1 cellular context compared by ENCODE assay signal in the genomic region with DNA sequence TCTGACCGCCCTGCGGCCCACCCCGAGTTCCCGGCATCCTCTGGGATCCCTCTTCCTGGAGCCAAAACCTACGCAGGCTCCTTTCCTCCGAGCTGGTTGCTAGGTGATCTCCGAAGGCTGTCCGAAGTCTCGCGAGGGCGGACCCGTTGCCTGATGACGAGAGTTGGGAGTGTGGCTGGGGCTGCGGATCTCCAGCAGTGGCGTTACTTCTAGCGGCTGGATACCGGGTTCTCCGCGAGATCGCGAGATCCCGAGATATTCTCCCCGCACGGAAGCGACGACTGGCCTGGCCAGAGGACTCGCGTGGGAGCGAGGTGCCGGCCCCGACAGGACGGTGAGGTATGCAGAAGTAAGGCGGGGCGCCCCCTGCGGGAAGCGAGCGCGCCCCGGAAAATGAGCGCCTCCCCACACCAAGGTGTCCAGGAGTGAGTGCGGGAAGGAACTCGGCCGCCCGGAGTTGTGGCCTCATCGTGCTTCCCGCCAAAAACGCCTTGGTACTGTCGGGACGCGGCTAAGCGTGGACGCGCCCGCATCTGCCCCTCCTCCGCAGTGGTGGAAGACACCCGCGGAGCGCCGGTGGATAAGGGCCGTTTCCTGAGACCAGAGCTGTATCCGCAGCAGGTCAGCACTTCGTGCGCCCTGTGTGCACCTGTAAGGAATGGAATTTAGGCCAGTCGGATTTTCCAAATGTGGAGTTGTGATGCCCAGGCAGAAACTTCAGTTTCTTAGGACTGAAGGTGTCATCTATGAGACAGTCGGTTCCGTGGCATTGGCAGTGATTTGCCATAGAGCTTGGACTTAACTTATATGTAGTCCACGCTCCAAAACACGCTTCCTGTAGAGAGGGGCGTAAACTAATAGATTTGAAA.
A peak's percentile ranks its signal among the peaks of the same experiment; 100 is the strongest.
TF ChIP-seq lines count a peak whose summit lies in the region.

A gene (plus strand): TSS at position 146 of the 869 bp plus-strand sequence. CDS start 1,426 bp downstream, outside the sequence.

TF ChIP-seq in K562, 482 proteins besides CTCF, POLR2A, EP300 and RAD21 (continued from another document and continues in another):
- TF ChIP-seq, protein P1, sequence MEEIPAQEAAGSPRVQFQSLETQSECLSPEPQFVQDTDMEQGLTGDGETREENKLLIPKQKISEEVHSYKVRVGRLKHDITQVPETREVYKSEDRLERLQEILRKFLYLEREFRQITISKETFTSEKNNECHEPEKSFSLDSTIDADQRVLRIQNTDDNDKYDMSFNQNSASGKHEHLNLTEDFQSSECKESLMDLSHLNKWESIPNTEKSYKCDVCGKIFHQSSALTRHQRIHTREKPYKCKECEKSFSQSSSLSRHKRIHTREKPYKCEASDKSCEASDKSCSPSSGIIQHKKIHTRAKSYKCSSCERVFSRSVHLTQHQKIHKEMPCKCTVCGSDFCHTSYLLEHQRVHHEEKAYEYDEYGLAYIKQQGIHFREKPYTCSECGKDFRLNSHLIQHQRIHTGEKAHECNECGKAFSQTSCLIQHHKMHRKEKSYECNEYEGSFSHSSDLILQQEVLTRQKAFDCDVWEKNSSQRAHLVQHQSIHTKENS (CRISPR knock-in tag; IDR thresholded peaks at IDR 0.05): no peak
- peak; percentile 77 for TF ChIP-seq PHF21A (IDR thresholded peaks at IDR 0.05; ENCODE audit: borderline replicate concordance, low read depth)
- 0 out of 2 replicates have a peak, but pooled peaks have one; percentile 49 for TF ChIP-seq GATAD2B (IDR thresholded peaks at IDR 0.05; ENCODE audit: borderline replicate concordance)
- TF ChIP-seq, protein P2, sequence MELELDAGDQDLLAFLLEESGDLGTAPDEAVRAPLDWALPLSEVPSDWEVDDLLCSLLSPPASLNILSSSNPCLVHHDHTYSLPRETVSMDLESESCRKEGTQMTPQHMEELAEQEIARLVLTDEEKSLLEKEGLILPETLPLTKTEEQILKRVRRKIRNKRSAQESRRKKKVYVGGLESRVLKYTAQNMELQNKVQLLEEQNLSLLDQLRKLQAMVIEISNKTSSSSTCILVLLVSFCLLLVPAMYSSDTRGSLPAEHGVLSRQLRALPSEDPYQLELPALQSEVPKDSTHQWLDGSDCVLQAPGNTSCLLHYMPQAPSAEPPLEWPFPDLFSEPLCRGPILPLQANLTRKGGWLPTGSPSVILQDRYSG (tag; conservative IDR thresholded peaks at IDR 0.05; ENCODE audit: low read depth): peak; percentile 70
- no peak for TF ChIP-seq ZNF551 (CRISPR knock-in tag; IDR thresholded peaks at IDR 0.05)
- TF ChIP-seq, protein P3, sequence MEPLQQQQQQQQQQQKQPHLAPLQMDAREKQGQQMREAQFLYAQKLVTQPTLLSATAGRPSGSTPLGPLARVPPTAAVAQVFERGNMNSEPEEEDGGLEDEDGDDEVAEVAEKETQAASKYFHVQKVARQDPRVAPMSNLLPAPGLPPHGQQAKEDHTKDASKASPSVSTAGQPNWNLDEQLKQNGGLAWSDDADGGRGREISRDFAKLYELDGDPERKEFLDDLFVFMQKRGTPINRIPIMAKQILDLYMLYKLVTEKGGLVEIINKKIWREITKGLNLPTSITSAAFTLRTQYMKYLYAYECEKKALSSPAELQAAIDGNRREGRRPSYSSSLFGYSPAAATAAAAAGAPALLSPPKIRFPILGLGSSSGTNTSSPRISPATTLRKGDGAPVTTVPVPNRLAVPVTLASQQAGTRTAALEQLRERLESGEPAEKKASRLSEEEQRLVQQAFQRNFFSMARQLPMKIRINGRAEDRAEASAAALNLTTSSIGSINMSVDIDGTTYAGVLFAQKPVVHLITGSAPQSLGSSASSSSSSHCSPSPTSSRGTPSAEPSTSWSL (CRISPR knock-in tag; IDR thresholded peaks at IDR 0.05; ENCODE audit: borderline replicate concordance): 0 out of 2 replicates have a peak, but pooled peaks have one; percentile 49
- TF ChIP-seq THRAP3 (IDR thresholded peaks at IDR 0.05; ENCODE audit: borderline replicate concordance): peak; percentile 36; the same call in 1 of the 2 replicates
- 0 out of 2 replicates have a peak, but pooled peaks have one; percentile 16 for TF ChIP-seq ZNF444 (CRISPR knock-in tag; IDR thresholded peaks at IDR 0.05)
- TF ChIP-seq GATAD2A (IDR thresholded peaks at IDR 0.05): 0 out of 2 replicates have a peak, but pooled peaks have one; percentile 51
- TF ChIP-seq FOXK2 (conservative IDR thresholded peaks at IDR 0.05 in 1 of 2, IDR thresholded peaks at IDR 0.05 in 1 of 2; ENCODE audit: low read depth in 2 of 2): no peak; a peak in 1 of 4 replicates
- peak; percentile 69; the same call in 1 of the 2 replicates for TF ChIP-seq ZNF24 (IDR thresholded peaks at IDR 0.05)
- TF ChIP-seq CBX3 (IDR thresholded peaks at IDR 0.05; ENCODE audit: borderline replicate concordance in 1 of 2, low read length in 2 of 2): peak in 1 of 2 experiments; percentile 77; a peak in 1 of 3 replicates
- peak; percentile 98; the same call in 1 of the 2 replicates for TF ChIP-seq PHF8 (IDR thresholded peaks at IDR 0.05; ENCODE audit: borderline replicate concordance, low read length)
- TF ChIP-seq, protein P4, sequence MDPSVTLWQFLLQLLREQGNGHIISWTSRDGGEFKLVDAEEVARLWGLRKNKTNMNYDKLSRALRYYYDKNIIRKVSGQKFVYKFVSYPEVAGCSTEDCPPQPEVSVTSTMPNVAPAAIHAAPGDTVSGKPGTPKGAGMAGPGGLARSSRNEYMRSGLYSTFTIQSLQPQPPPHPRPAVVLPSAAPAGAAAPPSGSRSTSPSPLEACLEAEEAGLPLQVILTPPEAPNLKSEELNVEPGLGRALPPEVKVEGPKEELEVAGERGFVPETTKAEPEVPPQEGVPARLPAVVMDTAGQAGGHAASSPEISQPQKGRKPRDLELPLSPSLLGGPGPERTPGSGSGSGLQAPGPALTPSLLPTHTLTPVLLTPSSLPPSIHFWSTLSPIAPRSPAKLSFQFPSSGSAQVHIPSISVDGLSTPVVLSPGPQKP (CRISPR knock-in tag; IDR thresholded peaks at IDR 0.05): no peak
- TF ChIP-seq, protein P5, sequence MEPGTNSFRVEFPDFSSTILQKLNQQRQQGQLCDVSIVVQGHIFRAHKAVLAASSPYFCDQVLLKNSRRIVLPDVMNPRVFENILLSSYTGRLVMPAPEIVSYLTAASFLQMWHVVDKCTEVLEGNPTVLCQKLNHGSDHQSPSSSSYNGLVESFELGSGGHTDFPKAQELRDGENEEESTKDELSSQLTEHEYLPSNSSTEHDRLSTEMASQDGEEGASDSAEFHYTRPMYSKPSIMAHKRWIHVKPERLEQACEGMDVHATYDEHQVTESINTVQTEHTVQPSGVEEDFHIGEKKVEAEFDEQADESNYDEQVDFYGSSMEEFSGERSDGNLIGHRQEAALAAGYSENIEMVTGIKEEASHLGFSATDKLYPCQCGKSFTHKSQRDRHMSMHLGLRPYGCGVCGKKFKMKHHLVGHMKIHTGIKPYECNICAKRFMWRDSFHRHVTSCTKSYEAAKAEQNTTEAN (CRISPR knock-in tag; IDR thresholded peaks at IDR 0.05): peak; percentile 92
- TF ChIP-seq, protein P6, sequence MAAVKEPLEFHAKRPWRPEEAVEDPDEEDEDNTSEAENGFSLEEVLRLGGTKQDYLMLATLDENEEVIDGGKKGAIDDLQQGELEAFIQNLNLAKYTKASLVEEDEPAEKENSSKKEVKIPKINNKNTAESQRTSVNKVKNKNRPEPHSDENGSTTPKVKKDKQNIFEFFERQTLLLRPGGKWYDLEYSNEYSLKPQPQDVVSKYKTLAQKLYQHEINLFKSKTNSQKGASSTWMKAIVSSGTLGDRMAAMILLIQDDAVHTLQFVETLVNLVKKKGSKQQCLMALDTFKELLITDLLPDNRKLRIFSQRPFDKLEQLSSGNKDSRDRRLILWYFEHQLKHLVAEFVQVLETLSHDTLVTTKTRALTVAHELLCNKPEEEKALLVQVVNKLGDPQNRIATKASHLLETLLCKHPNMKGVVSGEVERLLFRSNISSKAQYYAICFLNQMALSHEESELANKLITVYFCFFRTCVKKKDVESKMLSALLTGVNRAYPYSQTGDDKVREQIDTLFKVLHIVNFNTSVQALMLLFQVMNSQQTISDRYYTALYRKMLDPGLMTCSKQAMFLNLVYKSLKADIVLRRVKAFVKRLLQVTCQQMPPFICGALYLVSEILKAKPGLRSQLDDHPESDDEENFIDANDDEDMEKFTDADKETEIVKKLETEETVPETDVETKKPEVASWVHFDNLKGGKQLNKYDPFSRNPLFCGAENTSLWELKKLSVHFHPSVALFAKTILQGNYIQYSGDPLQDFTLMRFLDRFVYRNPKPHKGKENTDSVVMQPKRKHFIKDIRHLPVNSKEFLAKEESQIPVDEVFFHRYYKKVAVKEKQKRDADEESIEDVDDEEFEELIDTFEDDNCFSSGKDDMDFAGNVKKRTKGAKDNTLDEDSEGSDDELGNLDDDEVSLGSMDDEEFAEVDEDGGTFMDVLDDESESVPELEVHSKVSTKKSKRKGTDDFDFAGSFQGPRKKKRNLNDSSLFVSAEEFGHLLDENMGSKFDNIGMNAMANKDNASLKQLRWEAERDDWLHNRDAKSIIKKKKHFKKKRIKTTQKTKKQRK (IDR thresholded peaks at IDR 0.05; ENCODE audit: borderline replicate concordance, low read depth, low read length): no peak
- peak; percentile 41 for TF ChIP-seq SIRT6 (IDR thresholded peaks at IDR 0.05; ENCODE audit: low read depth, low read length)
- TF ChIP-seq, protein P7, sequence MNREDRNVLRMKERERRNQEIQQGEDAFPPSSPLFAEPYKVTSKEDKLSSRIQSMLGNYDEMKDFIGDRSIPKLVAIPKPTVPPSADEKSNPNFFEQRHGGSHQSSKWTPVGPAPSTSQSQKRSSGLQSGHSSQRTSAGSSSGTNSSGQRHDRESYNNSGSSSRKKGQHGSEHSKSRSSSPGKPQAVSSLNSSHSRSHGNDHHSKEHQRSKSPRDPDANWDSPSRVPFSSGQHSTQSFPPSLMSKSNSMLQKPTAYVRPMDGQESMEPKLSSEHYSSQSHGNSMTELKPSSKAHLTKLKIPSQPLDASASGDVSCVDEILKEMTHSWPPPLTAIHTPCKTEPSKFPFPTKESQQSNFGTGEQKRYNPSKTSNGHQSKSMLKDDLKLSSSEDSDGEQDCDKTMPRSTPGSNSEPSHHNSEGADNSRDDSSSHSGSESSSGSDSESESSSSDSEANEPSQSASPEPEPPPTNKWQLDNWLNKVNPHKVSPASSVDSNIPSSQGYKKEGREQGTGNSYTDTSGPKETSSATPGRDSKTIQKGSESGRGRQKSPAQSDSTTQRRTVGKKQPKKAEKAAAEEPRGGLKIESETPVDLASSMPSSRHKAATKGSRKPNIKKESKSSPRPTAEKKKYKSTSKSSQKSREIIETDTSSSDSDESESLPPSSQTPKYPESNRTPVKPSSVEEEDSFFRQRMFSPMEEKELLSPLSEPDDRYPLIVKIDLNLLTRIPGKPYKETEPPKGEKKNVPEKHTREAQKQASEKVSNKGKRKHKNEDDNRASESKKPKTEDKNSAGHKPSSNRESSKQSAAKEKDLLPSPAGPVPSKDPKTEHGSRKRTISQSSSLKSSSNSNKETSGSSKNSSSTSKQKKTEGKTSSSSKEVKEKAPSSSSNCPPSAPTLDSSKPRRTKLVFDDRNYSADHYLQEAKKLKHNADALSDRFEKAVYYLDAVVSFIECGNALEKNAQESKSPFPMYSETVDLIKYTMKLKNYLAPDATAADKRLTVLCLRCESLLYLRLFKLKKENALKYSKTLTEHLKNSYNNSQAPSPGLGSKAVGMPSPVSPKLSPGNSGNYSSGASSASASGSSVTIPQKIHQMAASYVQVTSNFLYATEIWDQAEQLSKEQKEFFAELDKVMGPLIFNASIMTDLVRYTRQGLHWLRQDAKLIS (CRISPR knock-in tag; IDR thresholded peaks at IDR 0.05): peak; percentile 94; the same call in 1 of the 2 replicates
- TF ChIP-seq RBFOX2 (IDR thresholded peaks at IDR 0.05; ENCODE audit: low read depth, low read length): peak; percentile 99
- TF ChIP-seq ERF (CRISPR knock-in tag; IDR thresholded peaks at IDR 0.05): no peak
- TF ChIP-seq, protein P8, sequence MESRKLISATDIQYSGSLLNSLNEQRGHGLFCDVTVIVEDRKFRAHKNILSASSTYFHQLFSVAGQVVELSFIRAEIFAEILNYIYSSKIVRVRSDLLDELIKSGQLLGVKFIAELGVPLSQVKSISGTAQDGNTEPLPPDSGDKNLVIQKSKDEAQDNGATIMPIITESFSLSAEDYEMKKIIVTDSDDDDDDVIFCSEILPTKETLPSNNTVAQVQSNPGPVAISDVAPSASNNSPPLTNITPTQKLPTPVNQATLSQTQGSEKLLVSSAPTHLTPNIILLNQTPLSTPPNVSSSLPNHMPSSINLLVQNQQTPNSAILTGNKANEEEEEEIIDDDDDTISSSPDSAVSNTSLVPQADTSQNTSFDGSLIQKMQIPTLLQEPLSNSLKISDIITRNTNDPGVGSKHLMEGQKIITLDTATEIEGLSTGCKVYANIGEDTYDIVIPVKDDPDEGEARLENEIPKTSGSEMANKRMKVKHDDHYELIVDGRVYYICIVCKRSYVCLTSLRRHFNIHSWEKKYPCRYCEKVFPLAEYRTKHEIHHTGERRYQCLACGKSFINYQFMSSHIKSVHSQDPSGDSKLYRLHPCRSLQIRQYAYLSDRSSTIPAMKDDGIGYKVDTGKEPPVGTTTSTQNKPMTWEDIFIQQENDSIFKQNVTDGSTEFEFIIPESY (CRISPR knock-in tag; IDR thresholded peaks at IDR 0.05): peak; percentile 86
- TF ChIP-seq ZNF197 (CRISPR knock-in tag; IDR thresholded peaks at IDR 0.05; ENCODE audit: low read depth): peak; percentile 67; the same call in 1 of the 2 replicates
- TF ChIP-seq TRIM24 (IDR thresholded peaks at IDR 0.05): peak; percentile 25 to 81; a peak in 2 of 4 replicates
- TF ChIP-seq SPI1 (IDR thresholded peaks at IDR 0.05; ENCODE audit: borderline replicate concordance, low read depth, low read length): 0 out of 2 replicates have a peak, but pooled peaks have one; percentile 24
- TF ChIP-seq, protein P9, sequence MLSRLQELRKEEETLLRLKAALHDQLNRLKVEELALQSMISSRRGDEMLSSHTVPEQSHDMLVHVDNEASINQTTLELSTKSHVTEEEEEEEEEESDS (CRISPR knock-in tag; IDR thresholded peaks at IDR 0.05): no peak
- peak; percentile 77; the same call in 1 of the 2 replicates for TF ChIP-seq DIDO1 (tag; IDR thresholded peaks at IDR 0.05; ENCODE audit: low read depth)
- TF ChIP-seq, protein P10, sequence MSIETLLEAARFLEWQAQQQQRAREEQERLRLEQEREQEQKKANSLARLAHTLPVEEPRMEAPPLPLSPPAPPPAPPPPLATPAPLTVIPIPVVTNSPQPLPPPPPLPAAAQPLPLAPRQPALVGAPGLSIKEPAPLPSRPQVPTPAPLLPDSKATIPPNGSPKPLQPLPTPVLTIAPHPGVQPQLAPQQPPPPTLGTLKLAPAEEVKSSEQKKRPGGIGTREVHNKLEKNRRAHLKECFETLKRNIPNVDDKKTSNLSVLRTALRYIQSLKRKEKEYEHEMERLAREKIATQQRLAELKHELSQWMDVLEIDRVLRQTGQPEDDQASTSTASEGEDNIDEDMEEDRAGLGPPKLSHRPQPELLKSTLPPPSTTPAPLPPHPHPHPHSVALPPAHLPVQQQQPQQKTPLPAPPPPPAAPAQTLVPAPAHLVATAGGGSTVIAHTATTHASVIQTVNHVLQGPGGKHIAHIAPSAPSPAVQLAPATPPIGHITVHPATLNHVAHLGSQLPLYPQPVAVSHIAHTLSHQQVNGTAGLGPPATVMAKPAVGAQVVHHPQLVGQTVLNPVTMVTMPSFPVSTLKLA (conservative IDR thresholded peaks at IDR 0.05): peak; percentile 55 to 82; a peak in 3 of 4 replicates
- peak; percentile 46; the same call in 1 of the 2 replicates for TF ChIP-seq BHLHE40 (IDR thresholded peaks at IDR 0.05; ENCODE audit: low read length)
- TF ChIP-seq, protein P11, sequence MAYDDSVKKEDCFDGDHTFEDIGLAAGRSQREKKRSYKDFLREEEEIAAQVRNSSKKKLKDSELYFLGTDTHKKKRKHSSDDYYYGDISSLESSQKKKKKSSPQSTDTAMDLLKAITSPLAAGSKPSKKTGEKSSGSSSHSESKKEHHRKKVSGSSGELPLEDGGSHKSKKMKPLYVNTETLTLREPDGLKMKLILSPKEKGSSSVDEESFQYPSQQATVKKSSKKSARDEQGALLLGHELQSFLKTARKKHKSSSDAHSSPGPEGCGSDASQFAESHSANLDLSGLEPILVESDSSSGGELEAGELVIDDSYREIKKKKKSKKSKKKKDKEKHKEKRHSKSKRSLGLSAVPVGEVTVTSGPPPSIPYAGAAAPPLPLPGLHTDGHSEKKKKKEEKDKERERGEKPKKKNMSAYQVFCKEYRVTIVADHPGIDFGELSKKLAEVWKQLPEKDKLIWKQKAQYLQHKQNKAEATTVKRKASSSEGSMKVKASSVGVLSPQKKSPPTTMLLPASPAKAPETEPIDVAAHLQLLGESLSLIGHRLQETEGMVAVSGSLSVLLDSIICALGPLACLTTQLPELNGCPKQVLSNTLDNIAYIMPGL (CRISPR knock-in tag; IDR thresholded peaks at IDR 0.05): peak; percentile 89
